Comparison of ENCODE assay signal across 1 cellular context in genomic region chr4:37068580-37068979, GRCh38.
TF ChIP-seq lines count a peak whose summit lies in the region.

No MANE protein-coding gene starts in this region.

TF ChIP-seq in HCT116, 20 proteins besides CTCF, POLR2A, EP300 and RAD21 (continued from another document):
- TF ChIP-seq ZBTB33 (IDR thresholded peaks at IDR 0.05; ENCODE audit: extremely low read depth, insufficient replicate concordance, low read length) = no peak
- TF ChIP-seq, protein P1, sequence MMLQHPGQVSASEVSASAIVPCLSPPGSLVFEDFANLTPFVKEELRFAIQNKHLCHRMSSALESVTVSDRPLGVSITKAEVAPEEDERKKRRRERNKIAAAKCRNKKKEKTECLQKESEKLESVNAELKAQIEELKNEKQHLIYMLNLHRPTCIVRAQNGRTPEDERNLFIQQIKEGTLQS (IDR thresholded peaks at IDR 0.05) = no peak
- TF ChIP-seq ELF1 (IDR thresholded peaks at IDR 0.05; ENCODE audit: borderline replicate concordance, low read depth) = no peak
- TF ChIP-seq ZNF274 (IDR thresholded peaks at IDR 0.05; ENCODE audit: low read depth, low read length) = no peak
- TF ChIP-seq EZH2 (IDR thresholded peaks at IDR 0.05) = no peak
